In the genomic region with DNA sequence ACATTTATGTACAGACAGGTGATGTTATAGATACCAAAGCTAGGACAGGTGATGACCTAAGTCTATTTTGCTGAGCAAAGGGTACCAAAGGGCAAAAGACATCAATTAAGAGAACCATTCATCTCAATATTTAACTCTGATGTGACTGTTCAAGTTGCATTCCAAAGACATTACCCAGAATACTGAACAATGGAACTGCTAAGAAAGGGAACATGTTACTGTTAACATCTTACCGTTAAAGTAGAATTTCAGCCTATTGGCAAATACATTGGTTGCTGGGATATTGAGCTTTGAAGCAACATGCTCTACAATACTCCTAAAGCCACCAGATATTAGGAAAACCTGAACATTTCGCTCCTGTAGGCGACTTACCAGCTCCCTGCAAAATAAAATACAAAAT, we compare ENCODE assay signal across 1 cellular context.
TF ChIP-seq lines count a peak whose summit lies in the region.

No MANE protein-coding gene starts in this region.

TF ChIP-seq in SK-N-SH, 30 proteins besides CTCF, POLR2A, EP300 and RAD21:
- TF ChIP-seq PBX3 (IDR thresholded peaks at IDR 0.05), result peak; percentile 44; the same call in 1 of the 2 replicates
TF ChIP-seq in SK-N-SH: peak in this region for 1; not testable (repeated sequence) for 29.
